ENCODE assay signal across 26 cellular contexts in genomic region chr1:9744106-9744799, GRCh38.
"Had no signal": no experiment of that assay in that cellular context is flagged by ENCODE, and none has a peak within 500 bp of the region (broad histone marks: within the 10 kb centered on the region; RNA-seq: fewer than 3 reads in every experiment).

No MANE protein-coding gene starts in this region.

- H3K9me3 Mint-ChIP-seq: activated CD4-positive, alpha-beta memory T cell treated with anti-CD3 and anti-CD28 coated beads, Interleukin-2, amount 10 ng/mL, durations not matched to agents 7 days and 5 days; activated CD4-positive, alpha-beta T cell treated with anti-CD3 and anti-CD28 coated beads, Interleukin-2, amount 10 ng/mL, durations not matched to agents 7 days and 5 days; activated naive CD4-positive, alpha-beta T cell treated with anti-CD3 and anti-CD28 coated beads, Interleukin-2, amount 10 ng/mL, durations not matched to agents 7 days and 5 days; activated naive CD4-positive, alpha-beta T cell treated with anti-CD3 and anti-CD28 coated beads, Interleukin-2, amount 50 U/mL, for 72 hours; activated naive CD8-positive, alpha-beta T cell treated with anti-CD3 and anti-CD28 coated beads, Interleukin-2, amount 10 ng/mL, durations not matched to agents 7 days and 5 days; activated T-cell treated with anti-CD3 and anti-CD28 coated beads, Interleukin-2, amount 50 U/mL, for 24 hours; activated T-cell treated with anti-CD3 and anti-CD28 coated beads, Interleukin-2, amount 50 U/mL, for 72 hours; brain; central memory CD8-positive, alpha-beta T cell; WTC11 had no signal

- H3K4me1 Mint-ChIP-seq: activated CD4-positive, alpha-beta memory T cell treated with anti-CD3 and anti-CD28 coated beads, Interleukin-2, amount 10 ng/mL, durations not matched to agents 7 days and 5 days; activated CD4-positive, alpha-beta T cell treated with anti-CD3 and anti-CD28 coated beads, Interleukin-2, amount 10 ng/mL, durations not matched to agents 7 days and 5 days; activated naive CD4-positive, alpha-beta T cell treated with anti-CD3 and anti-CD28 coated beads, Interleukin-2, amount 10 ng/mL, durations not matched to agents 7 days and 5 days; brain; central memory CD8-positive, alpha-beta T cell; WTC11 had no signal

- H3K27me3 Mint-ChIP-seq: activated CD4-positive, alpha-beta memory T cell treated with anti-CD3 and anti-CD28 coated beads, Interleukin-2, amount 10 ng/mL, durations not matched to agents 7 days and 5 days; activated CD4-positive, alpha-beta T cell treated with anti-CD3 and anti-CD28 coated beads, Interleukin-2, amount 10 ng/mL, durations not matched to agents 7 days and 5 days; activated naive CD4-positive, alpha-beta T cell treated with anti-CD3 and anti-CD28 coated beads, Interleukin-2, amount 10 ng/mL, durations not matched to agents 7 days and 5 days; activated naive CD8-positive, alpha-beta T cell treated with anti-CD3 and anti-CD28 coated beads, Interleukin-2, amount 10 ng/mL, durations not matched to agents 7 days and 5 days; activated T-cell treated with anti-CD3 and anti-CD28 coated beads, Interleukin-2, amount 50 U/mL, for 24 hours; brain; central memory CD8-positive, alpha-beta T cell had no signal

- H3K4me3 ChIP-seq: ascending aorta, heart left ventricle had no signal

- H3K27me3 ChIP-seq: ascending aorta, heart left ventricle had no signal

- DNase-seq: activated CD4-positive, alpha-beta memory T cell treated with anti-CD3 and anti-CD28 coated beads, Interleukin-2, amount 10 ng/mL, durations not matched to agents 7 days and 5 days; activated CD4-positive, alpha-beta T cell treated with anti-CD3 and anti-CD28 coated beads for 1 hour; activated CD4-positive, alpha-beta T cell treated with anti-CD3 and anti-CD28 coated beads for 4 hours; activated CD4-positive, alpha-beta T cell treated with anti-CD3 and anti-CD28 coated beads, Interleukin-2, amount 10 ng/mL, durations not matched to agents 7 days and 5 days; activated CD4-positive, alpha-beta T cell treated with anti-CD3 and anti-CD28 coated beads, Interleukin-2, amount 50 U/mL, for 4 hours; activated CD8-positive, alpha-beta memory T cell treated with anti-CD3 and anti-CD28 coated beads, Interleukin-2, amount 50 U/mL, for 48 hours; activated gamma-delta T cell; activated naive CD4-positive, alpha-beta T cell; activated naive CD4-positive, alpha-beta T cell treated with anti-CD3 and anti-CD28 coated beads, Interleukin-2, amount 10 ng/mL, durations not matched to agents 7 days and 5 days; activated naive CD8-positive, alpha-beta T cell treated with anti-CD3 and anti-CD28 coated beads, Interleukin-2, amount 10 ng/mL, durations not matched to agents 7 days and 5 days; activated T-cell treated with anti-CD3 and anti-CD28 coated beads for 4 hours; activated T-cell treated with anti-CD3 and anti-CD28 coated beads, Interleukin-2, amount 50 U/mL, for 24 hours; activated T-cell treated with anti-CD3 and anti-CD28 coated beads, Interleukin-2, amount 50 U/mL, for 72 hours; cortex of kidney; dermis blood vessel endothelial cell; effector CD8-positive, alpha-beta T cell; foreskin fibroblast; heart left ventricle; T-helper 2 cell had no signal

- H3K4me3 Mint-ChIP-seq: activated CD4-positive, alpha-beta memory T cell treated with anti-CD3 and anti-CD28 coated beads, Interleukin-2, amount 10 ng/mL, durations not matched to agents 7 days and 5 days; activated CD4-positive, alpha-beta T cell treated with anti-CD3 and anti-CD28 coated beads, Interleukin-2, amount 10 ng/mL, durations not matched to agents 7 days and 5 days; activated naive CD4-positive, alpha-beta T cell treated with anti-CD3 and anti-CD28 coated beads, Interleukin-2, amount 10 ng/mL, durations not matched to agents 7 days and 5 days; activated naive CD8-positive, alpha-beta T cell treated with anti-CD3 and anti-CD28 coated beads, Interleukin-2, amount 10 ng/mL, durations not matched to agents 7 days and 5 days; activated T-cell treated with anti-CD3 and anti-CD28 coated beads, Interleukin-2, amount 50 U/mL, for 24 hours; activated T-cell treated with anti-CD3 and anti-CD28 coated beads, Interleukin-2, amount 50 U/mL, for 72 hours; brain; central memory CD8-positive, alpha-beta T cell; WTC11 had no signal

- H3K4me1 ChIP-seq: ascending aorta, heart left ventricle had no signal

- H3K36me3 Mint-ChIP-seq: activated naive CD4-positive, alpha-beta T cell treated with anti-CD3 and anti-CD28 coated beads, Interleukin-2, amount 50 U/mL, for 72 hours had no signal

- ATAC-seq: activated naive CD4-positive, alpha-beta T cell treated with anti-CD3 and anti-CD28 coated beads, Interleukin-2, amount 50 U/mL, for 72 hours; activated T-cell treated with anti-CD3 and anti-CD28 coated beads, Interleukin-2, amount 50 U/mL, for 72 hours; esophagus mucosa; WTC11 had no signal

- H3K27ac ChIP-seq: ascending aorta, heart left ventricle, VCaP had no signal

- H3K9me3 ChIP-seq: ascending aorta, heart left ventricle had no signal

- H3K27ac Mint-ChIP-seq: activated CD4-positive, alpha-beta memory T cell treated with anti-CD3 and anti-CD28 coated beads, Interleukin-2, amount 10 ng/mL, durations not matched to agents 7 days and 5 days; activated CD4-positive, alpha-beta T cell treated with anti-CD3 and anti-CD28 coated beads, Interleukin-2, amount 10 ng/mL, durations not matched to agents 7 days and 5 days; activated naive CD4-positive, alpha-beta T cell treated with anti-CD3 and anti-CD28 coated beads, Interleukin-2, amount 10 ng/mL, durations not matched to agents 7 days and 5 days; activated naive CD8-positive, alpha-beta T cell treated with anti-CD3 and anti-CD28 coated beads, Interleukin-2, amount 10 ng/mL, durations not matched to agents 7 days and 5 days; activated T-cell treated with anti-CD3 and anti-CD28 coated beads, Interleukin-2, amount 50 U/mL, for 24 hours; activated T-cell treated with anti-CD3 and anti-CD28 coated beads, Interleukin-2, amount 50 U/mL, for 72 hours; brain; WTC11 had no signal
